Comparison of ENCODE assay signal across 8 cellular contexts in the genomic region with DNA sequence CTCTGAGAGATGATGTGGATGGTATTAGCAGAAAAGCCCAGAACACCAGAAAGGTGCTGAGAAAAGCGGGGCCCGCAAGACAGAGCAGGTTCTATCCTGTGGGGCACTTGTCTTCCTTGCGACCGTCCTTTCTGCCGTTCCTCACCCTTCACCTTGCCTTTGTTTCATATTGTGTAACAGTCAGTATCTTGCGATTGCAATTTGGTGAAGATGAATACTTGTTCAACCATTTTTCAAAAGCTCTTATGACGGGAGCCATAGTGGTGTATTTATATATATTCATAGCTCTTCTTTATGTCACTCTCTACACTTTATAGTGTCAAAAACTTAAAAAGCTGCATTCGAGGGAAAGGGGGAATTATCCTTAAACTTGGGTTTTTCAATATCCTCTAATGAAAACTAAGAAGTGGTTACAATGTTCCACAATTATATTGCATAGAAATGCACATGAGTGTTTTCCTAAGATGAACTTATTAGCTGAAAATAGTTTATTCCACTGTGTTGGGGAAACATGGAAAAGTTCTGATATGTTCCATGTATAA. TPM values are rescaled to one million over a fixed set of nuclear protein-coding genes. Genes with fewer than 3 reads are reported as not detected.
DNase-seq lines count a peak whose midpoint lies in the region; ATAC-seq and TF ChIP-seq lines count a peak whose summit lies in the region.

No MANE protein-coding gene starts in this region.

- H3K27ac Mint-ChIP-seq in effector memory CD8-positive, alpha-beta T cell, result no peak overlapping the region
- no peak overlapping the region for H3K27ac Mint-ChIP-seq in naive thymus-derived CD8-positive, alpha-beta T cell

- POLR2A ChIA-PET in naive thymus-derived CD8-positive, alpha-beta T cell (lab: Charles Lee), result no interaction called here

- H3K27ac ChIP-seq in 22Rv1, result peak overlapping the region; percentile 89

- ATAC-seq in GM21423 (IDR thresholded peaks at IDR 0.05; ENCODE audit: unreplicated experiment), result peak; percentile 34
- peak; percentile 57 for ATAC-seq in effector memory CD8-positive, alpha-beta T cell (replicated peaks)
- peak; percentile 43 to 44 for ATAC-seq in naive thymus-derived CD8-positive, alpha-beta T cell

- H3K36me3 Mint-ChIP-seq in effector memory CD8-positive, alpha-beta T cell (ENCODE audit: insufficient read depth), result no peaks in the 10 kb centered on the region
- H3K36me3 Mint-ChIP-seq in naive thymus-derived CD8-positive, alpha-beta T cell, result peaks cover 0 to 4% (median 0%) of the 10 kb centered on the region in 3 donors

- TF ChIP-seq CTCF in 22Rv1 (IDR thresholded peaks at IDR 0.05), result no peak

- peak overlapping the region; percentile 77 to 79 for H3K4me3 Mint-ChIP-seq in effector memory CD8-positive, alpha-beta T cell
- peak overlapping the region; percentile 61 to 90 (median 81) for H3K4me3 Mint-ChIP-seq in naive thymus-derived CD8-positive, alpha-beta T cell

- peaks cover 70 to 71% of the 10 kb centered on the region in 2 donors for H3K27me3 Mint-ChIP-seq in effector memory CD8-positive, alpha-beta T cell
- H3K27me3 Mint-ChIP-seq in naive thymus-derived CD8-positive, alpha-beta T cell, result peaks cover 23 to 71% (median 53%) of the 10 kb centered on the region in 5 donors

- DNase-seq in NCI-H2227 treated with DMSO at 0.1 percent for 48 hours (lab: John Stamatoyannopoulos, UW), result peak; percentile 23
- no peak for DNase-seq in effector memory CD8-positive, alpha-beta T cell
- DNase-seq in naive thymus-derived CD8-positive, alpha-beta T cell, result peak in 1 of 10 donors; percentile 5
- DNase-seq in EL, result no peak
- no peak for DNase-seq in CD1c-positive myeloid dendritic cell (ENCODE audit: extremely low spot score)
- no peak for DNase-seq in DMS153 (lab: John Stamatoyannopoulos, UW)

- H3K9me3 Mint-ChIP-seq in effector memory CD8-positive, alpha-beta T cell, result no peaks in the 10 kb centered on the region
- H3K9me3 Mint-ChIP-seq in naive thymus-derived CD8-positive, alpha-beta T cell, result peaks cover 0 to 2% (median 0%) of the 10 kb centered on the region in 9 donors

- H3K4me1 Mint-ChIP-seq in effector memory CD8-positive, alpha-beta T cell (ENCODE audit: low read depth in 2 of 2), result peaks cover 8 to 12% of the 10 kb centered on the region in 2 donors
- H3K4me1 Mint-ChIP-seq in naive thymus-derived CD8-positive, alpha-beta T cell, result peaks cover 2 to 17% (median 12%) of the 10 kb centered on the region in 4 donors

RNA-seq across cellular contexts. Expression of a gene that starts 0.8 kb away (rescaled TPM):
- 10 to 100 TPM; 11.7 to 12.0 TPM for total RNA-seq in naive thymus-derived CD8-positive, alpha-beta T cell
- polyA plus RNA-seq in naive thymus-derived CD8-positive, alpha-beta T cell, result 10 to 100 TPM; 44.2 to 55.7 (median 48.6) TPM
